In the genomic region with DNA sequence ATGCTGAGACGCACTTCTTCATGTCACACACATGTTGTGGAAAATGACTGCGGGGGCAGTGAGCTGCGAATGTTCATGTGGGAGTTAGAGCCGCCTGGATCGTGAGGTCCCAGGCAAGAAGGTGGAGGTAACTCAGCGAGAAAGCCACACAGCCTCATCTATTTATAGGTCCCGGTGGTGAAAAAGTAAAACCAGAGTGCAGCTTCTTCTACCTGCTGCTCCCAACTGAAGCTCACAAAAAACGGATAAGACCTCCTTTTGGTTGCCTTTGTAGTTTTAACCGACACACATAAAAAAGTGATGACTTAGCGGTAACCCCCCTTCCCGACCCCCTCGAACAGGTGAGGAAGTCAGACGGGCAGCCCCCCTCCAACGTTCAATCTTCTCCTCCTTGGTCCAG, we compare ENCODE assay signal across 12 cellular contexts.
A peak's percentile ranks its signal among the peaks of the same experiment; 100 is the strongest.
DNase-seq lines count a peak whose midpoint lies in the region; ATAC-seq lines count a peak whose summit lies in the region.
"Had no signal": no experiment of that assay in that cellular context is flagged by ENCODE, and none has a peak within 500 bp of the region (broad histone marks: within the 10 kb centered on the region; RNA-seq: fewer than 3 reads in every experiment).

No MANE protein-coding gene starts in this region.

- H3K27me3 Mint-ChIP-seq in activated CD4-positive, alpha-beta T cell treated with anti-CD3 and anti-CD28 coated beads for 36 hours, result peaks cover 2% of the 10 kb centered on the region
- H3K27me3 Mint-ChIP-seq in activated CD4-positive, alpha-beta T cell treated with anti-CD3 and anti-CD28 coated beads, Interleukin-2, amount 10 ng/mL, durations not matched to agents 7 days and 5 days, result no peaks in the 10 kb centered on the region
- H3K27me3 Mint-ChIP-seq in activated naive CD8-positive, alpha-beta T cell treated with anti-CD3 and anti-CD28 coated beads, Interleukin-2, amount 10 ng/mL, durations not matched to agents 7 days and 5 days, result peaks cover 4% of the 10 kb centered on the region

- peak; percentile 35 for DNase-seq in activated CD4-positive, alpha-beta T cell treated with anti-CD3 and anti-CD28 coated beads for 36 hours
- DNase-seq in activated CD4-positive, alpha-beta T cell treated with anti-CD3 and anti-CD28 coated beads for 1 hour, result no peak
- DNase-seq in activated CD4-positive, alpha-beta T cell treated with anti-CD3 and anti-CD28 coated beads, Interleukin-2, amount 10 ng/mL, durations not matched to agents 7 days and 5 days, result peak; percentile 18
- DNase-seq in activated naive CD8-positive, alpha-beta T cell treated with anti-CD3 and anti-CD28 coated beads, Interleukin-2, amount 10 ng/mL, durations not matched to agents 7 days and 5 days, result peak; percentile 35
- peak; percentile 10 for DNase-seq in stimulated activated CD8-positive, alpha-beta memory T cell treated with anti-CD3 and anti-CD28 coated beads, Interleukin-15, amount 100 ng/mL, for 1 hour (ENCODE audit: low read depth)
- DNase-seq in cerebellar nuclear complex (lab: John Stamatoyannopoulos, UW), result no peak
- DNase-seq: dorsolateral prefrontal cortex, GF-D8, tibial artery had no signal

- H3K4me3 Mint-ChIP-seq in activated CD4-positive, alpha-beta T cell treated with anti-CD3 and anti-CD28 coated beads for 36 hours, result peak overlapping the region; percentile 79
- peak overlapping the region; percentile 67 for H3K4me3 Mint-ChIP-seq in activated CD4-positive, alpha-beta T cell treated with anti-CD3 and anti-CD28 coated beads, Interleukin-2, amount 10 ng/mL, durations not matched to agents 7 days and 5 days
- H3K4me3 Mint-ChIP-seq in activated naive CD8-positive, alpha-beta T cell treated with anti-CD3 and anti-CD28 coated beads, Interleukin-2, amount 10 ng/mL, durations not matched to agents 7 days and 5 days, result peak overlapping the region; percentile 96

- POLR2A ChIA-PET in activated CD4-positive, alpha-beta T cell treated with anti-CD3 and anti-CD28 coated beads for 36 hours (lab: Charles Lee), result no interaction called here
- POLR2A ChIA-PET in activated CD4-positive, alpha-beta T cell treated with anti-CD3 and anti-CD28 coated beads, Interleukin-2, amount 10 ng/mL, durations not matched to agents 7 days and 5 days (lab: Charles Lee), result interaction anchor here (1.3 to 1.4 kb wide), 3 partner anchors 8 to 71 kb away, joined by 4 read pairs; no protein-coding TSS in a partner anchor
- POLR2A ChIA-PET in activated naive CD8-positive, alpha-beta T cell treated with anti-CD3 and anti-CD28 coated beads, Interleukin-2, amount 10 ng/mL, durations not matched to agents 7 days and 5 days (lab: Charles Lee), result interaction anchor here (1.0 to 2.2 kb wide), 8 partner anchors 72 to 543 kb away, joined by 3 to 30 read pairs (median 9); a partner anchor contains a TSS

- H3K36me3 Mint-ChIP-seq in activated CD4-positive, alpha-beta T cell treated with anti-CD3 and anti-CD28 coated beads for 36 hours (ENCODE audit: low read depth), result no peaks in the 10 kb centered on the region
- peaks cover 9% of the 10 kb centered on the region for H3K36me3 Mint-ChIP-seq in activated CD4-positive, alpha-beta T cell treated with anti-CD3 and anti-CD28 coated beads, Interleukin-2, amount 10 ng/mL, durations not matched to agents 7 days and 5 days (ENCODE audit: low read depth)
- H3K36me3 Mint-ChIP-seq in activated naive CD8-positive, alpha-beta T cell treated with anti-CD3 and anti-CD28 coated beads, Interleukin-2, amount 10 ng/mL, durations not matched to agents 7 days and 5 days, result peaks cover 2% of the 10 kb centered on the region
- H3K36me3 Mint-ChIP-seq: WTC11 had no signal

- H3K4me1 Mint-ChIP-seq in activated CD4-positive, alpha-beta T cell treated with anti-CD3 and anti-CD28 coated beads for 36 hours, result peaks cover 58% of the 10 kb centered on the region
- H3K4me1 Mint-ChIP-seq in activated CD4-positive, alpha-beta T cell treated with anti-CD3 and anti-CD28 coated beads, Interleukin-2, amount 10 ng/mL, durations not matched to agents 7 days and 5 days, result peaks cover 68% of the 10 kb centered on the region
- peaks cover 33% of the 10 kb centered on the region for H3K4me1 Mint-ChIP-seq in activated naive CD8-positive, alpha-beta T cell treated with anti-CD3 and anti-CD28 coated beads, Interleukin-2, amount 10 ng/mL, durations not matched to agents 7 days and 5 days

- H3K27ac Mint-ChIP-seq in activated CD4-positive, alpha-beta T cell treated with anti-CD3 and anti-CD28 coated beads for 36 hours, result peak overlapping the region; percentile 78
- peak overlapping the region; percentile 89 for H3K27ac Mint-ChIP-seq in activated CD4-positive, alpha-beta T cell treated with anti-CD3 and anti-CD28 coated beads, Interleukin-2, amount 10 ng/mL, durations not matched to agents 7 days and 5 days
- H3K27ac Mint-ChIP-seq in activated naive CD8-positive, alpha-beta T cell treated with anti-CD3 and anti-CD28 coated beads, Interleukin-2, amount 10 ng/mL, durations not matched to agents 7 days and 5 days, result peak overlapping the region; percentile 88
- H3K27ac Mint-ChIP-seq: WTC11 had no signal

- ATAC-seq in activated CD4-positive, alpha-beta T cell treated with anti-CD3 and anti-CD28 coated beads for 36 hours, result no peak
- ATAC-seq in activated naive CD8-positive, alpha-beta T cell treated with anti-CD3 and anti-CD28 coated beads, Interleukin-2, amount 10 ng/mL, durations not matched to agents 7 days and 5 days (ENCODE audit: low read depth), result no peak
- ATAC-seq in GM21390 (IDR thresholded peaks at IDR 0.05; ENCODE audit: unreplicated experiment), result no peak
- ATAC-seq in HG02840 (IDR thresholded peaks at IDR 0.05; ENCODE audit: low FRiP score, unreplicated experiment), result no peak

- intact Hi-C loops in activated CD4-positive, alpha-beta T cell treated with anti-CD3 and anti-CD28 coated beads for 36 hours (cut with DNase I, micrococcal nuclease), result loop anchor here (5.0 to 10.0 kb wide), 9 partner anchors 71 to 763 kb away; no protein-coding TSS in a partner anchor

- H3K9me3 Mint-ChIP-seq in activated CD4-positive, alpha-beta T cell treated with anti-CD3 and anti-CD28 coated beads for 36 hours (ENCODE audit: low read depth), result no peaks in the 10 kb centered on the region
- H3K9me3 Mint-ChIP-seq in activated CD4-positive, alpha-beta T cell treated with anti-CD3 and anti-CD28 coated beads, Interleukin-2, amount 10 ng/mL, durations not matched to agents 7 days and 5 days, result no peaks in the 10 kb centered on the region
- H3K9me3 Mint-ChIP-seq in activated naive CD8-positive, alpha-beta T cell treated with anti-CD3 and anti-CD28 coated beads, Interleukin-2, amount 10 ng/mL, durations not matched to agents 7 days and 5 days, result peaks cover 2% of the 10 kb centered on the region
- H3K9me3 Mint-ChIP-seq: WTC11 had no signal

- CTCF ChIA-PET in activated CD4-positive, alpha-beta T cell treated with anti-CD3 and anti-CD28 coated beads for 36 hours (lab: Charles Lee), result interaction anchor here (1.0 to 1.8 kb wide), 2 partner anchors 93 to 261 kb away, joined by 3 to 4 read pairs; no protein-coding TSS in a partner anchor
- CTCF ChIA-PET in activated CD4-positive, alpha-beta T cell treated with anti-CD3 and anti-CD28 coated beads, Interleukin-2, amount 10 ng/mL, durations not matched to agents 7 days and 5 days (lab: Charles Lee), result interaction anchor here (1.5 to 3.3 kb wide), 5 partner anchors 9 to 272 kb away, joined by 3 to 9 read pairs (median 5); no protein-coding TSS in a partner anchor

Comparison
In these comparisons a context has a peak if more than half of its experiments do, and no peak if none do; other contexts are left out.
1. DNase-seq: peak in activated CD4-positive, alpha-beta T cell treated with anti-CD3 and anti-CD28 coated beads for 36 hours (single experiment), activated CD4-positive, alpha-beta T cell treated with anti-CD3 and anti-CD28 coated beads, Interleukin-2, amount 10 ng/mL, durations not matched to agents 7 days and 5 days (single experiment), activated naive CD8-positive, alpha-beta T cell treated with anti-CD3 and anti-CD28 coated beads, Interleukin-2, amount 10 ng/mL, durations not matched to agents 7 days and 5 days (single experiment) and stimulated activated CD8-positive, alpha-beta memory T cell treated with anti-CD3 and anti-CD28 coated beads, Interleukin-15, amount 100 ng/mL, for 1 hour (single experiment); none in activated CD4-positive, alpha-beta T cell treated with anti-CD3 and anti-CD28 coated beads for 1 hour (single experiment) and cerebellar nuclear complex (0 of 2).
2. Peak in every context shown above with its lines, with median percentiles within 50 percentile points of each other: H3K27ac Mint-ChIP-seq and H3K4me3 Mint-ChIP-seq.